2 cellular contexts compared by ENCODE assay signal in the genomic region with DNA sequence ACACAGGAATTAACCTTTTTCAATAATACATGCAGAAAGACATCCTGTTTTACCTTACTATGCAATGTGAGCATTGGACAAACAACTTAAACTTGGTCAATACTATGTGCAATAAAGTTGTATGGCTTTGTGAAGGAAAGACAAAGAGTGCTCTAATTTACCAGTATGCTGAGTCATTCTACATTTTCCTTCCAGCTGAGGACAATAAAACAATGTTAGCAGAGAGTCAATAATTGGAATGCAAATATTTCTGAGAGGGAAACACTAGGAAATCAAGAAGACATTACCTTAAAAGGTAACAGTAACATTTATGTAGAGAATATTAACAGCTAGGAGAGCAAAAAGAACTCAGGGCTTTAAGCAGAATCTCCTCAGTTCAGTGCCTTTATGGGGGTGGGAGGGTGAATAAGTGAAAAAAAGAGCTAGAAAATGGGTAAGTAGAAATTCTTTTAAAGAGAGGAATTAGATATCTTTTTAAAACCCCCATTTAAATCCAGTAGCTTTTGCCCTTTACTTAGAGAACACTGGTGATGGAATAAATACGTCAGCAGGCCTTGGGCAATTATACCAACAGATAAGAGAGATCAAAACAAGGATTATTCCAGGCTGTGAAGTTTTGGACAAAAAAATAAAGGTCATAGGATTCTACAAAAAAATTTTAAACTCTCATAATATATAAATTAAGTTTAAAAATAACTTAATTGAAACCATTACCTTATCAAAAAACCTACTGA.
TF ChIP-seq lines count a peak whose summit lies in the region.

No MANE protein-coding gene starts in this region.

TF ChIP-seq in A549, 52 proteins besides CTCF, POLR2A, EP300 and RAD21:
- TF ChIP-seq FOSL2 (IDR thresholded peaks at IDR 0.05), result no peak
- peak; percentile 48; the same call in 1 of the 2 replicates for TF ChIP-seq FOSL2 (CRISPR knock-in tag; IDR thresholded peaks at IDR 0.05)
- TF ChIP-seq JUN (IDR thresholded peaks at IDR 0.05), result no peak
- TF ChIP-seq HDAC2 (IDR thresholded peaks at IDR 0.05), result no peak
- TF ChIP-seq HOXB5 (CRISPR knock-in tag; IDR thresholded peaks at IDR 0.05), result no peak
- TF ChIP-seq MAFK (IDR thresholded peaks at IDR 0.05; ENCODE audit: partially characterized antibody), result peak; percentile 97
- 0 out of 4 replicates have a peak, but pooled peaks of 1 of the 2 experiments have one; percentile 4 for TF ChIP-seq CEBPB (IDR thresholded peaks at IDR 0.05)
- TF ChIP-seq, protein P1, sequence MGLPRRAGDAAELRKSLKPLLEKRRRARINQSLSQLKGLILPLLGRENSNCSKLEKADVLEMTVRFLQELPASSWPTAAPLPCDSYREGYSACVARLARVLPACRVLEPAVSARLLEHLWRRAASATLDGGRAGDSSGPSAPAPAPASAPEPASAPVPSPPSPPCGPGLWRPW (IDR thresholded peaks at IDR 0.05), result no peak
- no peak for TF ChIP-seq KDM5A (IDR thresholded peaks at IDR 0.05)
- peak; percentile 89 for TF ChIP-seq NFE2L2 (conservative IDR thresholded peaks at IDR 0.05; ENCODE audit: low read length)
TF ChIP-seq in A549: peak in this region for 4.

TF ChIP-seq in WTC11, 78 proteins besides CTCF, POLR2A, EP300 and RAD21:
- TF ChIP-seq SMAD3 (CRISPR knock-in tag; IDR thresholded peaks at IDR 0.05; ENCODE audit: borderline replicate concordance) (no peak), NFE2L1 (CRISPR knock-in tag; IDR thresholded peaks at IDR 0.05) (peak; percentile 78; the same call in 1 of the 2 replicates), SMAD4 (CRISPR knock-in tag; IDR thresholded peaks at IDR 0.05) (no peak), TEAD1 (CRISPR knock-in tag; IDR thresholded peaks at IDR 0.05) (no peak)
- TF ChIP-seq, protein P2, sequence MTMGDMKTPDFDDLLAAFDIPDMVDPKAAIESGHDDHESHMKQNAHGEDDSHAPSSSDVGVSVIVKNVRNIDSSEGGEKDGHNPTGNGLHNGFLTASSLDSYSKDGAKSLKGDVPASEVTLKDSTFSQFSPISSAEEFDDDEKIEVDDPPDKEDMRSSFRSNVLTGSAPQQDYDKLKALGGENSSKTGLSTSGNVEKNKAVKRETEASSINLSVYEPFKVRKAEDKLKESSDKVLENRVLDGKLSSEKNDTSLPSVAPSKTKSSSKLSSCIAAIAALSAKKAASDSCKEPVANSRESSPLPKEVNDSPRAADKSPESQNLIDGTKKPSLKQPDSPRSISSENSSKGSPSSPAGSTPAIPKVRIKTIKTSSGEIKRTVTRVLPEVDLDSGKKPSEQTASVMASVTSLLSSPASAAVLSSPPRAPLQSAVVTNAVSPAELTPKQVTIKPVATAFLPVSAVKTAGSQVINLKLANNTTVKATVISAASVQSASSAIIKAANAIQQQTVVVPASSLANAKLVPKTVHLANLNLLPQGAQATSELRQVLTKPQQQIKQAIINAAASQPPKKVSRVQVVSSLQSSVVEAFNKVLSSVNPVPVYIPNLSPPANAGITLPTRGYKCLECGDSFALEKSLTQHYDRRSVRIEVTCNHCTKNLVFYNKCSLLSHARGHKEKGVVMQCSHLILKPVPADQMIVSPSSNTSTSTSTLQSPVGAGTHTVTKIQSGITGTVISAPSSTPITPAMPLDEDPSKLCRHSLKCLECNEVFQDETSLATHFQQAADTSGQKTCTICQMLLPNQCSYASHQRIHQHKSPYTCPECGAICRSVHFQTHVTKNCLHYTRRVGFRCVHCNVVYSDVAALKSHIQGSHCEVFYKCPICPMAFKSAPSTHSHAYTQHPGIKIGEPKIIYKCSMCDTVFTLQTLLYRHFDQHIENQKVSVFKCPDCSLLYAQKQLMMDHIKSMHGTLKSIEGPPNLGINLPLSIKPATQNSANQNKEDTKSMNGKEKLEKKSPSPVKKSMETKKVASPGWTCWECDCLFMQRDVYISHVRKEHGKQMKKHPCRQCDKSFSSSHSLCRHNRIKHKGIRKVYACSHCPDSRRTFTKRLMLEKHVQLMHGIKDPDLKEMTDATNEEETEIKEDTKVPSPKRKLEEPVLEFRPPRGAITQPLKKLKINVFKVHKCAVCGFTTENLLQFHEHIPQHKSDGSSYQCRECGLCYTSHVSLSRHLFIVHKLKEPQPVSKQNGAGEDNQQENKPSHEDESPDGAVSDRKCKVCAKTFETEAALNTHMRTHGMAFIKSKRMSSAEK (CRISPR knock-in tag; IDR thresholded peaks at IDR 0.05; ENCODE audit: borderline replicate concordance), result no peak
- TF ChIP-seq, protein P3, sequence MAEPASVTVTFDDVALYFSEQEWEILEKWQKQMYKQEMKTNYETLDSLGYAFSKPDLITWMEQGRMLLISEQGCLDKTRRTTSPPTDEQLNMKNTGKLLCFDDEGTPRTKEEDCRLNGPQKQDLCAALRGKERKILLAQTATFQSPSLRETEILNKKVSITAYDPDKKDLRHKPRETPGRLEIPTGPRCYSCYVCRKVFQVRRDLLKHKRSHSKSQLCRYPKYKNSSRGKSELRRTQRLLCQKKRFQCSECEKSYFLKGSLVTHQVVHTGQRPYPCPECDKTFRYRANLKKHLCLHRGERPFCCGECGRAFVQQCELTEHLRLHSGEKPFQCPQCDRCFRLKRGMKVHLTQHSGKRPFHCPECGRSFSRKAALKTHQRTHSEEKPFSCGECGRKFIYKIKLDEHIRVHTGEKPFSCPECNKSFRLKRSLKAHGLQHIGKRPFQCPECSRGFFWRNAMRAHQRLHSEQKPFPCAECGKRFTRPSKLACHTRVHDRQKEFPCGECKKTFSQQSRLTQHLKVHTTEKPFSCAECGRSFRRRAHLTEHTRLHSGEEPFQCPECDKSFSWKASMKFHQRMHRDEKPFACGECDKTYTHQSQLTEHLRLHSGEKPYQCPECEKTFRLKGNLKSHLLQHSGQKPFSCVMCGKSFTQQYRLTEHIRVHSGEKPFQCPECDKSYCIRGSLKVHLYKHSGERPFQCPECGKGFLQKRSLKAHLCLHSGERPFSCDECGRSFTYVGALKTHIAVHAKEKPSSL (CRISPR knock-in tag; conservative IDR thresholded peaks at IDR 0.05), result no peak
- TF ChIP-seq, protein P4, sequence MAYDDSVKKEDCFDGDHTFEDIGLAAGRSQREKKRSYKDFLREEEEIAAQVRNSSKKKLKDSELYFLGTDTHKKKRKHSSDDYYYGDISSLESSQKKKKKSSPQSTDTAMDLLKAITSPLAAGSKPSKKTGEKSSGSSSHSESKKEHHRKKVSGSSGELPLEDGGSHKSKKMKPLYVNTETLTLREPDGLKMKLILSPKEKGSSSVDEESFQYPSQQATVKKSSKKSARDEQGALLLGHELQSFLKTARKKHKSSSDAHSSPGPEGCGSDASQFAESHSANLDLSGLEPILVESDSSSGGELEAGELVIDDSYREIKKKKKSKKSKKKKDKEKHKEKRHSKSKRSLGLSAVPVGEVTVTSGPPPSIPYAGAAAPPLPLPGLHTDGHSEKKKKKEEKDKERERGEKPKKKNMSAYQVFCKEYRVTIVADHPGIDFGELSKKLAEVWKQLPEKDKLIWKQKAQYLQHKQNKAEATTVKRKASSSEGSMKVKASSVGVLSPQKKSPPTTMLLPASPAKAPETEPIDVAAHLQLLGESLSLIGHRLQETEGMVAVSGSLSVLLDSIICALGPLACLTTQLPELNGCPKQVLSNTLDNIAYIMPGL (CRISPR knock-in tag; IDR thresholded peaks at IDR 0.05), result no peak
